1 cellular context compared by ENCODE assay signal in the genomic region with DNA sequence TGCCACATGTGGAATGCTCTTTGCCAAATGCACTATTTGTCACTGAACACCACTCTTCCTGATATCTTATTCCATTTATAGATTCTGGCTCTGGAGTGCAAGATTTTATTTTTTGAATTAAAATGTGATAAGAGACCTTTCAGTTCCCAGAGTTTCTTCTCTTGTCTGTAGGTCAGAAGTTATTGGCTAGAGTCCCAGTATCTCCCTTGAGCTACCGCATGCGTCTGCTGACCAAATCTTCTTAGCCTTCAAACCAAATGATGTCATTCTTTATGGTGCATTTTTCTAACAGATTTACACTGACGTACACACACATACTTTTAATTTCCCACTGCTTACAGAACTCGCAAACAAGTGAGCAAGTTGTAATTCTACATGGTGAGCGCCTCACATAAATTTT.
TF ChIP-seq lines count a peak whose summit lies in the region.

No MANE protein-coding gene starts in this region.

TF ChIP-seq in SK-N-SH treated with all-trans-retinoic acid at 6 μM for 48 hours, 23 proteins besides CTCF, POLR2A, EP300 and RAD21 (continued from another document):
- TF ChIP-seq, protein P1, sequence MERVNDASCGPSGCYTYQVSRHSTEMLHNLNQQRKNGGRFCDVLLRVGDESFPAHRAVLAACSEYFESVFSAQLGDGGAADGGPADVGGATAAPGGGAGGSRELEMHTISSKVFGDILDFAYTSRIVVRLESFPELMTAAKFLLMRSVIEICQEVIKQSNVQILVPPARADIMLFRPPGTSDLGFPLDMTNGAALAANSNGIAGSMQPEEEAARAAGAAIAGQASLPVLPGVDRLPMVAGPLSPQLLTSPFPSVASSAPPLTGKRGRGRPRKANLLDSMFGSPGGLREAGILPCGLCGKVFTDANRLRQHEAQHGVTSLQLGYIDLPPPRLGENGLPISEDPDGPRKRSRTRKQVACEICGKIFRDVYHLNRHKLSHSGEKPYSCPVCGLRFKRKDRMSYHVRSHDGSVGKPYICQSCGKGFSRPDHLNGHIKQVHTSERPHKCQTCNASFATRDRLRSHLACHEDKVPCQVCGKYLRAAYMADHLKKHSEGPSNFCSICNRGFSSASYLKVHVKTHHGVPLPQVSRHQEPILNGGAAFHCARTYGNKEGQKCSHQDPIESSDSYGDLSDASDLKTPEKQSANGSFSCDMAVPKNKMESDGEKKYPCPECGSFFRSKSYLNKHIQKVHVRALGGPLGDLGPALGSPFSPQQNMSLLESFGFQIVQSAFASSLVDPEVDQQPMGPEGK (CRISPR knock-in tag; IDR thresholded peaks at IDR 0.05; ENCODE audit: borderline replicate concordance), result no peak
- TF ChIP-seq ISL1 (CRISPR knock-in tag; IDR thresholded peaks at IDR 0.05), result 0 out of 2 replicates have a peak, but pooled peaks have one; percentile 56
- no peak for TF ChIP-seq TCF4 (CRISPR knock-in tag; IDR thresholded peaks at IDR 0.05; ENCODE audit: borderline replicate concordance)
- no peak for TF ChIP-seq ZFP30 (CRISPR knock-in tag; IDR thresholded peaks at IDR 0.05)
- 0 out of 2 replicates have a peak, but pooled peaks have one; percentile 32 for TF ChIP-seq SNAI2 (CRISPR knock-in tag; IDR thresholded peaks at IDR 0.05)
- no peak for TF ChIP-seq RARB (CRISPR knock-in tag; IDR thresholded peaks at IDR 0.05)
- no peak for TF ChIP-seq PPARA (CRISPR knock-in tag; IDR thresholded peaks at IDR 0.05; ENCODE audit: borderline replicate concordance)
- TF ChIP-seq CSDC2 (CRISPR knock-in tag; IDR thresholded peaks at IDR 0.05), result no peak
- TF ChIP-seq ZNF70 (CRISPR knock-in tag; IDR thresholded peaks at IDR 0.05), result no peak
- TF ChIP-seq ZFP3 (CRISPR knock-in tag; IDR thresholded peaks at IDR 0.05), result peak; percentile 61; the same call in 1 of the 2 replicates
- TF ChIP-seq, protein P2, sequence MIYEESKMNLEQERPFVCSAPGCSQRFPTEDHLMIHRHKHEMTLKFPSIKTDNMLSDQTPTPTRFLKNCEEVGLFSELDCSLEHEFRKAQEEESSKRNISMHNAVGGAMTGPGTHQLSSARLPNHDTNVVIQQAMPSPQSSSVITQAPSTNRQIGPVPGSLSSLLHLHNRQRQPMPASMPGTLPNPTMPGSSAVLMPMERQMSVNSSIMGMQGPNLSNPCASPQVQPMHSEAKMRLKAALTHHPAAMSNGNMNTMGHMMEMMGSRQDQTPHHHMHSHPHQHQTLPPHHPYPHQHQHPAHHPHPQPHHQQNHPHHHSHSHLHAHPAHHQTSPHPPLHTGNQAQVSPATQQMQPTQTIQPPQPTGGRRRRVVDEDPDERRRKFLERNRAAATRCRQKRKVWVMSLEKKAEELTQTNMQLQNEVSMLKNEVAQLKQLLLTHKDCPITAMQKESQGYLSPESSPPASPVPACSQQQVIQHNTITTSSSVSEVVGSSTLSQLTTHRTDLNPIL (CRISPR knock-in tag; IDR thresholded peaks at IDR 0.05; ENCODE audit: low read depth), result peak; percentile 50; the same call in 1 of the 2 replicates
- TF ChIP-seq, protein P3, sequence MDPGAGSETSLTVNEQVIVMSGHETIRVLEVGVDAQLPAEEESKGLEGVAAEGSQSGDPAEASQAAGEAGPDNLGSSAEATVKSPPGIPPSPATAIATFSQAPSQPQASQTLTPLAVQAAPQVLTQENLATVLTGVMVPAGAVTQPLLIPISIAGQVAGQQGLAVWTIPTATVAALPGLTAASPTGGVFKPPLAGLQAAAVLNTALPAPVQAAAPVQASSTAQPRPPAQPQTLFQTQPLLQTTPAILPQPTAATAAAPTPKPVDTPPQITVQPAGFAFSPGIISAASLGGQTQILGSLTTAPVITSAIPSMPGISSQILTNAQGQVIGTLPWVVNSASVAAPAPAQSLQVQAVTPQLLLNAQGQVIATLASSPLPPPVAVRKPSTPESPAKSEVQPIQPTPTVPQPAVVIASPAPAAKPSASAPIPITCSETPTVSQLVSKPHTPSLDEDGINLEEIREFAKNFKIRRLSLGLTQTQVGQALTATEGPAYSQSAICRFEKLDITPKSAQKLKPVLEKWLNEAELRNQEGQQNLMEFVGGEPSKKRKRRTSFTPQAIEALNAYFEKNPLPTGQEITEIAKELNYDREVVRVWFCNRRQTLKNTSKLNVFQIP (CRISPR knock-in tag; IDR thresholded peaks at IDR 0.05; ENCODE audit: borderline replicate concordance, low read depth), result no peak
- TF ChIP-seq, protein P4, sequence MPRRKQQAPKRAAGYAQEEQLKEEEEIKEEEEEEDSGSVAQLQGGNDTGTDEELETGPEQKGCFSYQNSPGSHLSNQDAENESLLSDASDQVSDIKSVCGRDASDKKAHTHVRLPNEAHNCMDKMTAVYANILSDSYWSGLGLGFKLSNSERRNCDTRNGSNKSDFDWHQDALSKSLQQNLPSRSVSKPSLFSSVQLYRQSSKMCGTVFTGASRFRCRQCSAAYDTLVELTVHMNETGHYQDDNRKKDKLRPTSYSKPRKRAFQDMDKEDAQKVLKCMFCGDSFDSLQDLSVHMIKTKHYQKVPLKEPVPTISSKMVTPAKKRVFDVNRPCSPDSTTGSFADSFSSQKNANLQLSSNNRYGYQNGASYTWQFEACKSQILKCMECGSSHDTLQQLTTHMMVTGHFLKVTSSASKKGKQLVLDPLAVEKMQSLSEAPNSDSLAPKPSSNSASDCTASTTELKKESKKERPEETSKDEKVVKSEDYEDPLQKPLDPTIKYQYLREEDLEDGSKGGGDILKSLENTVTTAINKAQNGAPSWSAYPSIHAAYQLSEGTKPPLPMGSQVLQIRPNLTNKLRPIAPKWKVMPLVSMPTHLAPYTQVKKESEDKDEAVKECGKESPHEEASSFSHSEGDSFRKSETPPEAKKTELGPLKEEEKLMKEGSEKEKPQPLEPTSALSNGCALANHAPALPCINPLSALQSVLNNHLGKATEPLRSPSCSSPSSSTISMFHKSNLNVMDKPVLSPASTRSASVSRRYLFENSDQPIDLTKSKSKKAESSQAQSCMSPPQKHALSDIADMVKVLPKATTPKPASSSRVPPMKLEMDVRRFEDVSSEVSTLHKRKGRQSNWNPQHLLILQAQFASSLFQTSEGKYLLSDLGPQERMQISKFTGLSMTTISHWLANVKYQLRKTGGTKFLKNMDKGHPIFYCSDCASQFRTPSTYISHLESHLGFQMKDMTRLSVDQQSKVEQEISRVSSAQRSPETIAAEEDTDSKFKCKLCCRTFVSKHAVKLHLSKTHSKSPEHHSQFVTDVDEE (CRISPR knock-in tag; IDR thresholded peaks at IDR 0.05), result no peak
- no peak for TF ChIP-seq ARNTL (CRISPR knock-in tag; IDR thresholded peaks at IDR 0.05; ENCODE audit: borderline replicate concordance, low read depth)
- TF ChIP-seq ESRRG (CRISPR knock-in tag; IDR thresholded peaks at IDR 0.05), result no peak
- TF ChIP-seq GLIS3 (CRISPR knock-in tag; IDR thresholded peaks at IDR 0.05), result no peak
- no peak for TF ChIP-seq OSR1 (CRISPR knock-in tag; IDR thresholded peaks at IDR 0.05)
- TF ChIP-seq ZC3H10 (CRISPR knock-in tag; IDR thresholded peaks at IDR 0.05), result no peak
- no peak for TF ChIP-seq BACH2 (CRISPR knock-in tag; IDR thresholded peaks at IDR 0.05; ENCODE audit: borderline replicate concordance)
- no peak for TF ChIP-seq TOX (CRISPR knock-in tag; IDR thresholded peaks at IDR 0.05; ENCODE audit: borderline replicate concordance)
